In the genomic region with DNA sequence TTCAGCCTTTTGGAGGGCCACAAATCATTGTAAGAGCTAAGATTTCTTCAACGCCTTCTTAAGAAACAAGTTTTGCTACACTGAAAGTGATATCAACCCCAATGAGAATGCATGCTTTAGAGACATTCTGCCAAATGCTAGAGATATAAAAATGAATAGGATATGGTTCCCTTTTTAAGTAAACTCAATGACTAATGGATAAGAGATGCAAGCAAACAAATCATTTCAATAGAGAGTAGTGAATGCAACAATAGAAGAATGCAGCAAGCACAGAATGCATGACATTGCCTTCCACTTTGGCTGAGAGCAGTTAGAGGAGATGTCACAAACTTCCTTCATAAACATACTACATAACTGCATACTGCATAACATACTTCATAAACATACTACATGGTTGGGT, we compare ENCODE assay signal across 19 cellular contexts.
DNase-seq lines count a peak whose midpoint lies in the region; ATAC-seq, FAIRE-seq and TF ChIP-seq lines count a peak whose summit lies in the region.
"Had no signal": no experiment of that assay in that cellular context is flagged by ENCODE, and none has a peak within 500 bp of the region (broad histone marks: within the 10 kb centered on the region; RNA-seq: fewer than 3 reads in every experiment).

No MANE protein-coding gene starts in this region.

- 36% methylated on average over 1 of the region's 1 CpG for WGBS in A549 (ENCODE audit: missing lambda C conversion rate)

- no peak for TF ChIP-seq POLR2A in A549 (IDR thresholded peaks at IDR 0.05; ENCODE audit: low read length)

- no peaks in the 10 kb centered on the region for H3K9me3 ChIP-seq in A549
- H3K9me3 ChIP-seq in SJSA1 (replicated peaks), result no peaks in the 10 kb centered on the region
- H3K9me3 ChIP-seq: BLaER1 treated with 17β-estradiol and CSF1 and Interleukin-3, amounts not matched to agents 10 nM and 100 nM had no signal

- TF ChIP-seq EP300 in A549 (IDR thresholded peaks at IDR 0.05), result no peak

- no peak overlapping the region for H3K27ac Mint-ChIP-seq in activated naive CD4-positive, alpha-beta T cell treated with anti-CD3 and anti-CD28 coated beads, Interleukin-2, amount 50 U/mL, for 72 hours
- H3K27ac Mint-ChIP-seq: B cell; CD8-positive, alpha-beta memory T cell; GM23338 had no signal

- no peaks in the 10 kb centered on the region for H3K36me3 Mint-ChIP-seq in activated naive CD4-positive, alpha-beta T cell treated with anti-CD3 and anti-CD28 coated beads, Interleukin-2, amount 50 U/mL, for 72 hours
- H3K36me3 Mint-ChIP-seq: CD8-positive, alpha-beta memory T cell had no signal

- POLR2A ChIA-PET in A549 (lab: Yijun Ruan, JAX), result no interaction called here

- H3K4me3 ChIP-seq in A549 (no peak overlapping the region), SJSA1 (no peak overlapping the region), fibroblast of pulmonary artery (replicated peaks; ENCODE audit: low read depth, low read length) (no peak overlapping the region)
- H3K4me3 ChIP-seq: BLaER1 treated with 17β-estradiol and CSF1 and Interleukin-3, amounts not matched to agents 10 nM and 100 nM; GM23338 had no signal

- H3K4me2 ChIP-seq in A549, result peak overlapping the region; percentile 27; the same call in 1 of the 3 replicates
- H3K4me2 ChIP-seq: GM23338 had no signal

- TF ChIP-seq CTCF in A549 (IDR thresholded peaks at IDR 0.05) (no peak), fibroblast of pulmonary artery (IDR thresholded peaks at IDR 0.05; ENCODE audit: low read length, missing control alignments) (no peak)

- CTCF ChIA-PET in A549 (lab: Yijun Ruan, JAX), result no interaction called here

- H3K27ac ChIP-seq in A549 (no peak overlapping the region), SJSA1 (peak overlapping the region; percentile 62)
- H3K27ac ChIP-seq: BLaER1 treated with 17β-estradiol and CSF1 and Interleukin-3, amounts not matched to agents 10 nM and 100 nM had no signal

- no peaks in the 10 kb centered on the region for H3K36me3 ChIP-seq in SJSA1
- H3K36me3 ChIP-seq: BLaER1 treated with 17β-estradiol and CSF1 and Interleukin-3, amounts not matched to agents 10 nM and 100 nM had no signal

- intact Hi-C loops in left colon (cut with DNase I, micrococcal nuclease), result no loop called here

- H3K4me1 ChIP-seq in A549 (peaks cover 10% of the 10 kb centered on the region; the same call in 1 of the 3 replicates), SJSA1 (replicated peaks) (peaks cover 26% of the 10 kb centered on the region)

- H3K27me3 ChIP-seq in SJSA1 (replicated peaks), result no peaks in the 10 kb centered on the region
- H3K27me3 ChIP-seq: BLaER1 treated with 17β-estradiol and CSF1 and Interleukin-3, amounts not matched to agents 10 nM and 100 nM had no signal

- no peak for TF ChIP-seq RAD21 in A549 (conservative IDR thresholded peaks at IDR 0.05 in 1 of 2, IDR thresholded peaks at IDR 0.05 in 1 of 2)

- H3K9me3 Mint-ChIP-seq in activated naive CD4-positive, alpha-beta T cell treated with anti-CD3 and anti-CD28 coated beads, Interleukin-2, amount 50 U/mL, for 72 hours, result peaks cover 0 to 5% of the 10 kb centered on the region in 2 donors
- H3K9me3 Mint-ChIP-seq: GM23338 had no signal

- peak in 1 of 2 experiments; percentile 19 for DNase-seq in A549 (ENCODE audit: low read depth in 1 of 2, low spot score in 1 of 2)
- peak; percentile 11 for DNase-seq in NCI-H774 (lab: John Stamatoyannopoulos, UW)
- DNase-seq in SJSA1 (ENCODE audit: low read depth in 1 of 2, low spot score in 2 of 2), result peak in 1 of 2 experiments; percentile 65
- DNase-seq in fibroblast of pulmonary artery (ENCODE audit: low read depth), result peak; percentile 3
- DNase-seq in activated naive CD4-positive, alpha-beta T cell treated with anti-CD3 and anti-CD28 coated beads, Interleukin-2, amount 50 U/mL, for 72 hours (ENCODE audit: low spot score in 2 of 2), result no peak
- DNase-seq in left colon, result no peak
- DNase-seq in MV-4-11 (lab: John Stamatoyannopoulos, UW), result no peak
- DNase-seq: 8988T; CD8-positive, alpha-beta memory T cell; COR-L47; DMS 273 treated with DMSO at 0.1 percent for 48 hours; DMS79; GF-D8; HCEC 1CT had no signal

- FAIRE-seq in A549 (lab: Jason Lieb, UNC), result no peak
- FAIRE-seq: H54 had no signal

- ATAC-seq in A549, result peak; percentile 34 to 75; a peak in 3 of 6 replicates
- no peak for ATAC-seq in HG03378 (IDR thresholded peaks at IDR 0.05; ENCODE audit: unreplicated experiment)
- ATAC-seq in activated naive CD4-positive, alpha-beta T cell treated with anti-CD3 and anti-CD28 coated beads, Interleukin-2, amount 50 U/mL, for 72 hours, result no peak
- ATAC-seq in left colon, result no peak
- ATAC-seq: GM23338 had no signal

TF ChIP-seq in A549, 52 proteins besides CTCF, POLR2A, EP300 and RAD21:
- TF ChIP-seq MAZ (IDR thresholded peaks at IDR 0.05; ENCODE audit: borderline replicate concordance, low read depth, low read length) (no peak), ZC3H11A (IDR thresholded peaks at IDR 0.05) (no peak), KDM1A (IDR thresholded peaks at IDR 0.05; ENCODE audit: low read depth) (no peak), JUN (IDR thresholded peaks at IDR 0.05) (no peak), ESRRA (IDR thresholded peaks at IDR 0.05; ENCODE audit: borderline replicate concordance, low read length) (no peak), CBX2 (IDR thresholded peaks at IDR 0.05; ENCODE audit: borderline replicate concordance, low read depth) (no peak), ZFP36 (IDR thresholded peaks at IDR 0.05; ENCODE audit: borderline replicate concordance, partially characterized antibody) (no peak), KDM5A (IDR thresholded peaks at IDR 0.05) (no peak), FOSB (CRISPR knock-in tag; IDR thresholded peaks at IDR 0.05) (no peak), ZNF302 (CRISPR knock-in tag; IDR thresholded peaks at IDR 0.05) (no peak), CHD4 (IDR thresholded peaks at IDR 0.05; ENCODE audit: borderline replicate concordance) (no peak), GATA3 (IDR thresholded peaks at IDR 0.05; ENCODE audit: borderline replicate concordance) (no peak), HEYL (CRISPR knock-in tag; IDR thresholded peaks at IDR 0.05) (no peak), ELK1 (IDR thresholded peaks at IDR 0.05; ENCODE audit: low read depth, low read length) (no peak), JUNB (IDR thresholded peaks at IDR 0.05) (no peak), ATOH8 (CRISPR knock-in tag; IDR thresholded peaks at IDR 0.05; ENCODE audit: low read depth) (no peak), CHD2 (IDR thresholded peaks at IDR 0.05; ENCODE audit: low read length, partially characterized antibody) (no peak), REST (IDR thresholded peaks at IDR 0.05) (no peak), HES2 (IDR thresholded peaks at IDR 0.05) (no peak)

Comparison
In these comparisons a context has a peak if more than half of its experiments do, and no peak if none do; other contexts are left out.
1. ATAC-seq: peak in A549 (2 of 2); none in HG03378 (single experiment), activated naive CD4-positive, alpha-beta T cell treated with anti-CD3 and anti-CD28 coated beads, Interleukin-2, amount 50 U/mL, for 72 hours (0 of 2) and left colon (single experiment).
2. DNase-seq: peak in NCI-H774 (single experiment) and fibroblast of pulmonary artery (single experiment); none in activated naive CD4-positive, alpha-beta T cell treated with anti-CD3 and anti-CD28 coated beads, Interleukin-2, amount 50 U/mL, for 72 hours (0 of 2), left colon (0 of 2) and MV-4-11 (single experiment).